21 cellular contexts compared by ENCODE assay signal in the genomic region with DNA sequence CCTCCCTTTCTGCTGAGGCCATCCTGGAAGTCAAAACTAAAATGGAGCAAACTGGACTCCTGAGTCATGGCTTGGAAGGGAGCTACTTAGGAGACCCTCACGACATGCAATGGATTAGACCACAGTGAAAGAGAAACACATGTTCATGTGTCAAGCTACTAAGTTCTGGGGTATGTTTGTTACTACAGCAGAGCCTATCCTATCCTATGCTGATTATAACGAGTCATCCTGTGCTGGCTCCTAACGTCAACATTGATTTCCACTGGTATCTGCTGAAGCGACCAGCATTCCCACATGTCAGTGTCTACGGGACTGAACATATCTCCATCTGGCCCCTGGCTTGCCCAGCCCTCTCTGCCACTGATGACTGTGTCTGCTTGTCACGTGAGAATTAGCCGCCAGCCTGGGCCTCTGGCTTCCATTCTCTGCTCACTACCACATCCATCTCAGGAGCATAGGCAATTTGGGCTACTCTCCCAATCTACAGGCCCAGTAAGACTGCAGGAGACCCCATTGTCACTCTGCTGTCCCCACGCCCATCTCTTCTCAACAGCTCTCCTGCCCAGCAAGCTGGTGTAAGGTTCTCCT.
DNase-seq lines count a peak whose midpoint lies in the region; FAIRE-seq and TF ChIP-seq lines count a peak whose summit lies in the region.
"Had no signal": no experiment of that assay in that cellular context is flagged by ENCODE, and none has a peak within 500 bp of the region (broad histone marks: within the 10 kb centered on the region; RNA-seq: fewer than 3 reads in every experiment).

No MANE protein-coding gene starts in this region.

- CTCF ChIA-PET in RWPE1 (lab: Yijun Ruan, JAX), result interaction anchor here (0.5 kb wide), 1 partner anchor 223 kb away, joined by 3 read pairs; no protein-coding TSS in a partner anchor

- peaks cover 0 to 21% (median 13%) of the 10 kb centered on the region in 11 experiments; a peak in 9 of 22 replicates for H3K9me3 ChIP-seq in BLaER1 treated with 17β-estradiol and CSF1 and Interleukin-3, amounts not matched to agents 10 nM and 100 nM (replicated peaks in 1 of 11)
- H3K9me3 ChIP-seq: BE2C, HAP-1, SJSA1 had no signal

- no peak for FAIRE-seq in frontal cortex (lab: Jason Lieb, UNC)
- FAIRE-seq: GM12891 had no signal

- H4K20me1 ChIP-seq in BLaER1 treated with 17β-estradiol and CSF1 and Interleukin-3, amounts not matched to agents 10 nM and 100 nM, result no peaks in the 10 kb centered on the region

- no peaks in the 10 kb centered on the region for H3K36me3 ChIP-seq in BLaER1 treated with 17β-estradiol and CSF1 and Interleukin-3, amounts not matched to agents 10 nM and 100 nM
- H3K36me3 ChIP-seq: BE2C, HAP-1, SJSA1 had no signal

- no peaks in the 10 kb centered on the region for H3K27me3 ChIP-seq in BLaER1 treated with 17β-estradiol and CSF1 and Interleukin-3, amounts not matched to agents 10 nM and 100 nM
- H3K27me3 ChIP-seq: BE2C, SJSA1 had no signal

- POLR2A ChIA-PET in RWPE1 (lab: Yijun Ruan, JAX; ENCODE audit: low non-redundant PET), result no interaction called here

- no peak for TF ChIP-seq CTCF in RWPE1 (conservative IDR thresholded peaks at IDR 0.05; ENCODE audit: low read depth)

- no peak overlapping the region for H3K9ac ChIP-seq in BLaER1 treated with 17β-estradiol and CSF1 and Interleukin-3, amounts not matched to agents 10 nM and 100 nM
- H3K9ac ChIP-seq: GM23248 had no signal

- peak overlapping the region in 4 of 11 experiments; percentile 23 to 88 (median 38); a peak in 6 of 22 replicates for H3K27ac ChIP-seq in BLaER1 treated with 17β-estradiol and CSF1 and Interleukin-3, amounts not matched to agents 10 nM and 100 nM
- peak overlapping the region; percentile 22 for H3K27ac ChIP-seq in RWPE1
- H3K27ac ChIP-seq: 22Rv1, GM23248, SJSA1 had no signal

- peak; percentile 12 for DNase-seq in NCI-H2171 treated with DMSO at 0.1 percent for 48 hours (lab: John Stamatoyannopoulos, UW)
- no peak for DNase-seq in NCI-H2171 (lab: John Stamatoyannopoulos, UW)
- no peak for DNase-seq in RWPE1 (ENCODE audit: low spot score)
- DNase-seq in islet precursor cell, result peak; percentile 50
- DNase-seq in SKM-1 treated with dmso at 0.1 percent for 144 hours (lab: John Stamatoyannopoulos, UW; ENCODE audit: unreplicated experiment), result no peak
- no peak for DNase-seq in frontal cortex (ENCODE audit: low spot score in 2 of 2)
- no peak for DNase-seq in AML-193 (lab: John Stamatoyannopoulos, UW)
- DNase-seq: BE2C; Calu3; CD8-positive, alpha-beta T cell; EL; GM23248; NCI-H187; NCI-H2107; NCI-H226; NCI-H524 had no signal

- H3K4me2 ChIP-seq in BLaER1 treated with 17β-estradiol and CSF1 and Interleukin-3, amounts not matched to agents 10 nM and 100 nM, result peak overlapping the region in 10 of 11 experiments; percentile 2 to 93 (median 37); a peak in 12 of 22 replicates

- H3K4me1 ChIP-seq in BLaER1 treated with 17β-estradiol and CSF1 and Interleukin-3, amounts not matched to agents 10 nM and 100 nM, result peaks cover 73 to 93% (median 88%) of the 10 kb centered on the region in 10 experiments
- H3K4me1 ChIP-seq: BE2C had no signal

- H3K4me3 ChIP-seq in BLaER1 treated with 17β-estradiol and CSF1 and Interleukin-3, amounts not matched to agents 10 nM and 100 nM, result no peak overlapping the region
- H3K4me3 ChIP-seq: GM23248, HAP-1, SJSA1 had no signal

Comparison
In these comparisons a context has a peak if more than half of its experiments do, and no peak if none do; other contexts are left out.
1. DNase-seq: peak in NCI-H2171 treated with DMSO at 0.1 percent for 48 hours (single experiment) and islet precursor cell (single experiment); none in NCI-H2171 (single experiment), RWPE1 (single experiment), SKM-1 treated with dmso at 0.1 percent for 144 hours (single experiment), frontal cortex (0 of 2) and AML-193 (0 of 2).